6 cellular contexts compared by ENCODE assay signal in the genomic region with DNA sequence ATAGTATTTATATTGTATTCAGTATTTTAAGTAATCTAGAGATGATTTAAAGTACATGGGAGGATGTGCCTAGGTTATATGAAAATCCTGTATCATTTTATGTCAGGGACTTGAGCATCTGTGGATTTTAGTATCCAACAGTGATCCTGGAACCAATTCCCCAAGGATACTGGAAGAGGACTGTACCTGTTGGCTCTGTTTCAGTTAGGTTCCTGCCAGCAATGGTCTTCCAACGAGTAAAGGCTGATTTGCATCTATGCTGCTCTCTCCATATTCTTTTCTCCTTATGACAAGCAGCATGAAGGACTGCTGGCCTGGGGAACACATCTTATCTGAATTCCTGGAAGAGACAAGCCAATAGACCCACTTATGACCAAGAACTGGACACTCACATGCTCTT.
"Had no signal": no experiment of that assay in that cellular context is flagged by ENCODE, and none has a peak within 500 bp of the region (broad histone marks: within the 10 kb centered on the region; RNA-seq: fewer than 3 reads in every experiment).

No MANE protein-coding gene starts in this region.

- DNase-seq: GOT3, H7, HFFc6, IMR-90 had no signal

- ATAC-seq: HCT116, K562 had no signal
